ENCODE assay signal across 8 cellular contexts in the genomic region with DNA sequence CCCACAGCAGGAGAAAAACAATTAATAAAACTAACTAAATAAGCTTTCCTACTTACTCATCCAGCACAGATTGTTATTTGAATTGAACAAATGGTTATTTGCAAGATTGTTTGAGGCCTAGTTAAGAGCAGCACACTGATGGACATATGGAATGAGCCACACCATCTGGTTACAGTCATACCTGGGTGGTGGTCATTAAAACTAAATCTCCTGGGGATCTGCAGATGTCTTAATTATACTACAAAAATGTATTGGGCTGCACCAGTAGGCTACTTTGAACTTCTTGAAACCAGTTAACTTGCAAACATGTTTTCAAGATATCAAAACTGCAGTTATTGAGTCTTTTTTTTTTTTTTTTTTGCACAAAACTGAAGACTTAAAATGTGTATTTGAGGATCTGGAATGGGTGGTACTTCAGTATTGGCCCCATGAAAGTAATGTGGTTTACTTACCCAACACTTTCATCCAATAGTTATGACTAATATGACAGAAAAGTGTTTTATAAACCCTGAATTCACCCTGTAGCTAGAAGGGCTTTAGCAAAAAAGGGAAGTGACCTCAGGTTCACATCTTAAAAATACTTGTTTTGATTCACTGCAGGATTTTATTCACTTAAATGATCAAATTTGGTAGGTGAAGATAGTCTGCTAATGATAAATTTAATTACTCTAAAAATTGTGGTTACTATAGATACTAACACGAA. TPM values are rescaled to one million over a fixed set of nuclear protein-coding genes. Genes with fewer than 3 reads are reported as not detected.
DNase-seq lines count a peak whose midpoint lies in the region; ATAC-seq and TF ChIP-seq lines count a peak whose summit lies in the region.

No MANE protein-coding gene starts in this region.

- H3K4me1 ChIP-seq in KMS-11 (ENCODE audit: low read depth, poor library complexity, severe bottlenecking) (peaks cover 59% of the 10 kb centered on the region), SJCRH30 (no peaks in the 10 kb centered on the region)

- peak overlapping the region; percentile 39 for H3K4me2 ChIP-seq in KMS-11

- H2AFZ ChIP-seq in KMS-11 (ENCODE audit: low read depth): no peak overlapping the region

- peaks cover 17% of the 10 kb centered on the region for H4K20me1 ChIP-seq in KMS-11 (ENCODE audit: insufficient read depth)

- H3K79me2 ChIP-seq in KMS-11 (ENCODE audit: insufficient read depth, low read depth): peaks cover 96% of the 10 kb centered on the region

- H3K36me3 ChIP-seq in KMS-11 (ENCODE audit: insufficient read depth) (no peaks in the 10 kb centered on the region), SJCRH30 (no peaks in the 10 kb centered on the region)

- intact Hi-C loops in head of caudate nucleus (cut with DNase I): no loop called here

- H3K27me3 ChIP-seq in KMS-11 (ENCODE audit: insufficient read depth, low read depth) (no peaks in the 10 kb centered on the region), SJCRH30 (no peaks in the 10 kb centered on the region)

- H3K9ac ChIP-seq in KMS-11: no peak overlapping the region

- TF ChIP-seq CTCF in GM13977 (IDR thresholded peaks at IDR 0.05; ENCODE audit: extremely low read depth, insufficient read depth, missing control alignments) (no peak), KMS-11 (conservative IDR thresholded peaks at IDR 0.05; ENCODE audit: low read depth, low read length) (no peak), fibroblast of mammary gland (conservative IDR thresholded peaks at IDR 0.05; ENCODE audit: control insufficient read depth, insufficient read depth, low read depth, low read length) (no peak)

- peak; percentile 86 for ATAC-seq in GM21619 (IDR thresholded peaks at IDR 0.05; ENCODE audit: unreplicated experiment)

- H3K4me3 ChIP-seq in KMS-11 (IDR thresholded peaks at IDR 0.05; ENCODE audit: insufficient read depth, low read depth, low read length) (no peak overlapping the region), fibroblast of mammary gland (ENCODE audit: control insufficient read depth, low read depth, low read length) (no peak overlapping the region), SJCRH30 (no peak overlapping the region)

- peak; percentile 73 for DNase-seq in GM13977 (ENCODE audit: low spot score)
- DNase-seq in fibroblast of mammary gland (ENCODE audit: low read depth): peak; percentile 67
- DNase-seq in head of caudate nucleus: no peak
- DNase-seq in SJCRH30: no peak
- DNase-seq in activated CD4-positive, alpha-beta T cell treated with anti-CD3 and anti-CD28 coated beads for 4 hours: no peak
- no peak for DNase-seq in GF-D8 (lab: John Stamatoyannopoulos, UW)

- H3K9me3 ChIP-seq in SJCRH30 (replicated peaks): no peaks in the 10 kb centered on the region

- in situ Hi-C loops in GM13977 (cut with MboI; ENCODE audit: low pct_unique_long_range_greater_than_20kb, low sequenced_read_pairs, unreplicated experiment): loop anchor here (25.0 kb wide), 1 partner anchor 280 kb away; no protein-coding TSS in a partner anchor

- H3K27ac ChIP-seq in KMS-11 (peak overlapping the region; percentile 19; the same call in 1 of the 2 replicates), SJCRH30 (no peak overlapping the region)

RNA-seq across cellular contexts. Expression of a gene that starts 10.8 kb away (rescaled TPM):
- total RNA-seq in SJCRH30 (2014; rRNA removed; shearing (Covaris generic)): 76.0 and 89.9 TPM in 2 replicates

Comparison
In these comparisons a context has a peak if more than half of its experiments do, and no peak if none do; other contexts are left out.
1. DNase-seq: peak in GM13977 (single experiment) and fibroblast of mammary gland (single experiment); none in head of caudate nucleus (0 of 42), SJCRH30 (0 of 2), activated CD4-positive, alpha-beta T cell treated with anti-CD3 and anti-CD28 coated beads for 4 hours (0 of 2) and GF-D8 (single experiment).